In the genomic region with DNA sequence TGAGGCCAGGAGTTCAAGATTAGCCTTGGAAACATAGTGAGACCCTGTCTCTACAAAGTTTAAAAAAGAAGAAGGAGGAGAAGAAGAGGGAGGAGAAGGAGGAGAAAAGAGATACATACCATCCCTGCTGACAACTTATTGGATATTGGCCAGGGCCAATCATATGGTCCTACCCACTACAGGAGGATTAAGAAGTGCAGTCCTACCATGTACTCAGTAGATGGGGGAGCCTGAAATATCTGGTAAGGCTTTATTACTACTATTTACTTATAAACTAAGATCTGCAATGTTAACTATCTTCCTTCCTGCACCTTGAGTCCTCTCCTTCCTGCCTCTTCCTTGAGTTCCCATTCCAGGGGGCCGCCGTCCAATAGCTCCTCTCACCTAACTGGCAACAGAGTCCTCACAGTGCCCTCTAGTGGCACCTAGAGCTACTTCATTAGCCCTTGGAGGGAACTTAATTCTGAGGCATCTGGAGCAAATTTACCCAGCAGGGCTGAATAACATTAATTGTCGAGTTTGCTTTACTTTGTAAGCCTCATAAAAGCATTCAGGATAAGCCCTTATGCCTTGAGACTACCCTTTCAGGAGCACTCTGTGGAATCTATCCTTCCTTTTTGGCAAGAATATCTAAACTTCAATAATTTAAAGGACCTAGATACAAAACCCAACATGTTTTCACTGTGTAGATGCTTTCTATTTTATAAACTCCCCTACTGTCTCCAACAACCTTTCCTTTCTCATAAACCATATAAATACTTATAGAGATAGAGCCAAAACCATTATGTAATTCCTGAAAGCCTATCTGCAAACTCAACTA, we compare ENCODE assay signal across 8 cellular contexts. TPM values are rescaled to one million over a fixed set of nuclear protein-coding genes. Genes with fewer than 3 reads are reported as not detected.
DNase-seq lines count a peak whose midpoint lies in the region; ATAC-seq and TF ChIP-seq lines count a peak whose summit lies in the region.

No MANE protein-coding gene starts in this region.

- peak; percentile 83 for TF ChIP-seq CTCF in cardiac muscle cell (IDR thresholded peaks at IDR 0.05; ENCODE audit: low read depth, low read length)

- H3K4me1 Mint-ChIP-seq in activated naive CD8-positive, alpha-beta T cell treated with anti-CD3 and anti-CD28 coated beads, Interleukin-2, amount 10 ng/mL, durations not matched to agents 7 days and 5 days = peaks cover 8% of the 10 kb centered on the region

- peaks cover 10% of the 10 kb centered on the region for H3K27me3 Mint-ChIP-seq in activated naive CD8-positive, alpha-beta T cell treated with anti-CD3 and anti-CD28 coated beads, Interleukin-2, amount 10 ng/mL, durations not matched to agents 7 days and 5 days

- peak; percentile 61 for DNase-seq in SIG-M5 treated with dmso at 0.1 percent for 504 hours (lab: John Stamatoyannopoulos, UW; ENCODE audit: unreplicated experiment)
- no peak for DNase-seq in SIG-M5 (lab: John Stamatoyannopoulos, UW)
- peak; percentile 82 for DNase-seq in M059J (ENCODE audit: low read depth)
- DNase-seq in SK-N-DZ (ENCODE audit: low spot score) = peak; percentile 56
- DNase-seq in activated naive CD8-positive, alpha-beta T cell treated with anti-CD3 and anti-CD28 coated beads, Interleukin-2, amount 10 ng/mL, durations not matched to agents 7 days and 5 days = no peak
- DNase-seq in cardiac muscle cell (ENCODE audit: low read depth in 1 of 2, low spot score in 1 of 2) = peak; percentile 88 to 89
- peak; percentile 43 for DNase-seq in putamen (ENCODE audit: low spot score)
- no peak for DNase-seq in cerebellar nuclear complex (lab: John Stamatoyannopoulos, UW)

- H3K36me3 ChIP-seq in cardiac muscle cell = no peaks in the 10 kb centered on the region

- H3K4me1 ChIP-seq in cardiac muscle cell (ENCODE audit: low read depth) = no peaks in the 10 kb centered on the region

- H3K27ac ChIP-seq in cardiac muscle cell = no peak overlapping the region

- H3K4me3 Mint-ChIP-seq in activated naive CD8-positive, alpha-beta T cell treated with anti-CD3 and anti-CD28 coated beads, Interleukin-2, amount 10 ng/mL, durations not matched to agents 7 days and 5 days = no peak overlapping the region

- H3K9me3 ChIP-seq in cardiac muscle cell (ENCODE audit: low read depth) = no peaks in the 10 kb centered on the region

- no peaks in the 10 kb centered on the region for H3K27me3 ChIP-seq in cardiac muscle cell

- H3K27ac Mint-ChIP-seq in activated naive CD8-positive, alpha-beta T cell treated with anti-CD3 and anti-CD28 coated beads, Interleukin-2, amount 10 ng/mL, durations not matched to agents 7 days and 5 days = no peak overlapping the region

- H3K36me3 Mint-ChIP-seq in activated naive CD8-positive, alpha-beta T cell treated with anti-CD3 and anti-CD28 coated beads, Interleukin-2, amount 10 ng/mL, durations not matched to agents 7 days and 5 days = no peaks in the 10 kb centered on the region

- H3K4me3 ChIP-seq in cardiac muscle cell = no peak overlapping the region

- peak; percentile 46 for ATAC-seq in activated naive CD8-positive, alpha-beta T cell treated with anti-CD3 and anti-CD28 coated beads, Interleukin-2, amount 10 ng/mL, durations not matched to agents 7 days and 5 days (ENCODE audit: low read depth)

- POLR2A ChIA-PET in activated naive CD8-positive, alpha-beta T cell treated with anti-CD3 and anti-CD28 coated beads, Interleukin-2, amount 10 ng/mL, durations not matched to agents 7 days and 5 days (lab: Charles Lee) = no interaction called here

- H3K9me3 Mint-ChIP-seq in activated naive CD8-positive, alpha-beta T cell treated with anti-CD3 and anti-CD28 coated beads, Interleukin-2, amount 10 ng/mL, durations not matched to agents 7 days and 5 days = no peaks in the 10 kb centered on the region

RNA-seq across cellular contexts. Expression of a gene that starts 39.1 kb away (rescaled TPM):
- 33.1 and 39.2 TPM in 2 replicates for total RNA-seq in M059J (2014; rRNA removed; shearing (Covaris generic))
- 22.8 and 23.3 TPM in 2 replicates for polyA plus RNA-seq in SK-N-DZ (2014; cell fraction: cytosol; rRNA removed)
- 10.2 and 16.3 TPM in 2 replicates for polyA plus RNA-seq in SK-N-DZ (2014; cell fraction: nucleus; rRNA removed)
- total RNA-seq in activated naive CD8-positive, alpha-beta T cell treated with anti-CD3 and anti-CD28 coated beads, Interleukin-2, amount 10 ng/mL, durations not matched to agents 7 days and 5 days = 10 to 100 TPM; 25.2 to 27.7 TPM
- 16.0 and 18.0 TPM in 2 replicates for total RNA-seq in cardiac muscle cell
- polyA plus RNA-seq in cardiac muscle cell = 17.1 and 23.8 TPM in 2 replicates

Comparison
In these comparisons a context has a peak if more than half of its experiments do, and no peak if none do; other contexts are left out.
1. DNase-seq: peak in SIG-M5 treated with dmso at 0.1 percent for 504 hours (single experiment), M059J (single experiment), SK-N-DZ (single experiment), cardiac muscle cell (2 of 2) and putamen (single experiment); none in SIG-M5 (single experiment), activated naive CD8-positive, alpha-beta T cell treated with anti-CD3 and anti-CD28 coated beads, Interleukin-2, amount 10 ng/mL, durations not matched to agents 7 days and 5 days (single experiment) and cerebellar nuclear complex (0 of 2).